In the genomic region with DNA sequence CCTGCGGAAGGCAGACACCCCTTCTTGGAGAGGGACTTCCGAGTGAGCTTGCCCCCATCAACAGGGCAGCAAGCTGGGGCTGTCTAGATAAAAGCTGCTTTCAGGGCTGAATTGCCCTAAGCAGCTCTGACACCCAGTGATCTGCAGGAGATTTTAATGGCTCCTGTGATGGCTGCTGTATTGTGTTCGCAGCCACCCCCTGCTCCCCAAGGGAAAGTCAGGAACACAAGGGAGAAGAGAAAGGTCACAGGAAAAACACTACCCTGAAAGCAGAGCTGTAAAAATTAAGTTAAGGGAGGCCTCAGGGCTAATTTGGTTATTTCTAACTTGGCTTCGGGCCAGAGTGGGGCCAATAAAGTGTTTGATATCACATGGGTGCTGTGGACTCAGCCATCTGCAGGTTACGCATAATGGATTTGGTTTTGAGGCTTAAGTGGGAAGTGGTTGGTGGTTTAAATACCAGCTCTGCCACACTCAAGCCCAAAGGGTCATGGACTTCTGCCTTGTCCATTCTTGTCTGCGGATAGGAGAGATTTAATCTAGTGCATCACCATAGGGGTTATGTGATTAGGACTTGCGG, we compare ENCODE assay signal across 18 cellular contexts.
DNase-seq lines count a peak whose midpoint lies in the region; ATAC-seq and TF ChIP-seq lines count a peak whose summit lies in the region.
"Had no signal": no experiment of that assay in that cellular context is flagged by ENCODE, and none has a peak within 500 bp of the region (broad histone marks: within the 10 kb centered on the region; RNA-seq: fewer than 3 reads in every experiment).

No MANE protein-coding gene starts in this region.

- H3K4me3 ChIP-seq in sigmoid colon (no peak overlapping the region), uterus (no peak overlapping the region)

- TF ChIP-seq EP300 in sigmoid colon (IDR thresholded peaks at IDR 0.05), result no peak

- no peak overlapping the region for H3K27ac ChIP-seq in sigmoid colon
- H3K27ac ChIP-seq in uterus, result no peak overlapping the region

- H3K27me3 ChIP-seq in sigmoid colon, result no peaks in the 10 kb centered on the region
- H3K27me3 ChIP-seq in uterus, result no peaks in the 10 kb centered on the region

- no peak for TF ChIP-seq CTCF in sigmoid colon (IDR thresholded peaks at IDR 0.05)
- TF ChIP-seq CTCF in uterus (IDR thresholded peaks at IDR 0.05), result no peak

- no peaks in the 10 kb centered on the region for H3K36me3 ChIP-seq in sigmoid colon
- H3K36me3 ChIP-seq in uterus, result no peaks in the 10 kb centered on the region

- TF ChIP-seq POLR2A in sigmoid colon (IDR thresholded peaks at IDR 0.05) (no peak), uterus (IDR thresholded peaks at IDR 0.05) (no peak)

- H3K4me1 ChIP-seq in sigmoid colon (no peaks in the 10 kb centered on the region), uterus (no peaks in the 10 kb centered on the region)

- intact Hi-C loops in sigmoid colon (cut with DNase I), result no loop called here
- intact Hi-C loops in uterus (cut with DNase I; ENCODE audit: low total_unique reads), result no loop called here

- in situ Hi-C loops in SK-MEL-5 (cut with HindIII; ENCODE audit: low pct_unique_long_range_greater_than_20kb, low sequenced_read_pairs), result no loop called here

- H3K9me3 ChIP-seq in sigmoid colon (no peaks in the 10 kb centered on the region), uterus (no peaks in the 10 kb centered on the region)

- 50 to 66% methylated on average over 7 of the region's 7 CpGs for WGBS in sigmoid colon, 2 donors

- ATAC-seq in GM21381 (IDR thresholded peaks at IDR 0.05; ENCODE audit: unreplicated experiment), result no peak
- ATAC-seq: stimulated activated naive B cell treated with anti-CD40 and anti-IgM and Interleukin-4, amounts not matched to agents 10 μg/mL and 1 μg/mL and 100 μg/mL, for 72 hours had no signal

- DNase-seq in NCI-H748 (lab: John Stamatoyannopoulos, UW; ENCODE audit: unreplicated experiment) (peak; percentile 4), NCI-H748 treated with DMSO at 0.1 percent for 48 hours (lab: John Stamatoyannopoulos, UW) (no peak), NCI-H1436 (lab: John Stamatoyannopoulos, UW) (peak; percentile 62), SK-MEL-5 (ENCODE audit: low read depth, low spot score) (peak; percentile 84), sigmoid colon (peak; percentile 14), HCEC 1CT (no peak), uterus (no peak)
- DNase-seq: activated CD4-positive, alpha-beta T cell treated with anti-CD3 and anti-CD28 coated beads, Interleukin-2, amount 10 ng/mL, durations not matched to agents 7 days and 5 days; activated naive CD8-positive, alpha-beta T cell treated with anti-CD3 and anti-CD28 coated beads, Interleukin-2, amount 10 ng/mL, durations not matched to agents 7 days and 5 days; activated T-cell treated with anti-CD3 and anti-CD28 coated beads, Interleukin-2, amount 50 U/mL, for 24 hours; central memory CD4-positive, alpha-beta T cell; effector CD4-positive, alpha-beta T cell; GF-D8; hippocampal formation; NCI-H1694 treated with DMSO at 0.1 percent for 48 hours; SHP77 treated with DMSO at 0.1 percent for 48 hours; stimulated activated naive B cell treated with anti-CD40 and anti-IgM and Interleukin-4, amounts not matched to agents 10 μg/mL and 1 μg/mL and 100 μg/mL, for 72 hours had no signal

Comparison
In these comparisons a context has a peak if more than half of its experiments do, and no peak if none do; other contexts are left out.
1. DNase-seq: peak in NCI-H748 (single experiment), NCI-H1436 (single experiment), SK-MEL-5 (single experiment) and sigmoid colon (single experiment); none in NCI-H748 treated with DMSO at 0.1 percent for 48 hours (single experiment), HCEC 1CT (single experiment) and uterus (0 of 2).